8 cellular contexts compared by ENCODE assay signal in the genomic region with DNA sequence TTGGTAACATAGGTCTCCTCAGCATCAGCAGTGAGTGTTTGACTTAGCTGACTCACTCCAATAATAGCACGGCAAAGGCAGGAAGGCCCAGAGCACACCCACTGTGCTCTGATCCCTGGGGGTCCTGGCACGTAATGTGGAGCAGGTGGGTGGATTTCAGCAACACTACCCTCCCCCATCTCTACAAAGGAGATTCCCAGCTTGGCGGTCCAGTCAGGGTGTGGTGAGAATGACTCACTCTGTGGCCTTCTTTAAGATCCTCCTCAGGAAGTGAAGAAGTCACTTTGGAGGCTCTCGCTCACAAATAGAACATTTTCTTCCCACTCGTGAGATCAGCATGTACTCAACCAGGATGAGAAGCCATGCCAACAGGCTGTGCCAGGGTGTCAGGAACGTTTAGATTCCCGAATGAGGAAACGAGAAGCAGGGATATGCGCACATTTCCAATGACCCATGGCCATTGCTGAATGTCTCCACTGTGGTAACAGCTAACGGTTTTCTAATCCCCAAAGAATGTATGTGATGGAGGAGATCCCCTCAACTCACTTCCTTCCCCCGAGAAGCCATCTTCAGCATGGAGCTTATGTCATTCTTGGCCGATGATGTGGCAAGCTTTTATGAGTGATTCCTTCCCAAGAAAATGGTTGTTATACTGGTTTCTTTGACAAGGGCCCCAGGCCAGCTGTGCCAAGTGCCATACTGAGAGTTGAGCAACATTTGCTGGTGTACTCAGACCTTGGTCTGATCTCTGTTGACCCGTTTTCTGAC.
DNase-seq lines count a peak whose midpoint lies in the region; ATAC-seq and TF ChIP-seq lines count a peak whose summit lies in the region.

No MANE protein-coding gene starts in this region.

- no peak overlapping the region for H3K56ac ChIP-seq in mesendoderm (ENCODE audit: low read length)

- H3K27me3 ChIP-seq in BLaER1, result no peaks in the 10 kb centered on the region
- no peaks in the 10 kb centered on the region for H3K27me3 ChIP-seq in mesendoderm (ENCODE audit: insufficient read depth, low read length, poor library complexity)
- peaks cover 0 to 71% (median 0%) of the 10 kb centered on the region in 4 donors for H3K27me3 ChIP-seq in esophagus muscularis mucosa

- TF ChIP-seq CTCF in esophagus muscularis mucosa (IDR thresholded peaks at IDR 0.05) (no peak), endothelial cell (IDR thresholded peaks at IDR 0.05; ENCODE audit: unreplicated experiment) (no peak)

- intact Hi-C loops in esophagus muscularis mucosa (cut with DNase I), result no loop called here

- ATAC-seq in HG03571 (IDR thresholded peaks at IDR 0.05; ENCODE audit: unreplicated experiment), result no peak

- peaks cover 6% of the 10 kb centered on the region for H3K27me3 Mint-ChIP-seq in endothelial cell (ENCODE audit: unreplicated experiment)

- H3K9me3 Mint-ChIP-seq in endothelial cell (ENCODE audit: unreplicated experiment), result no peaks in the 10 kb centered on the region

- H3K4ac ChIP-seq in mesendoderm (ENCODE audit: low read depth, low read length), result no peak overlapping the region

- no peak overlapping the region for H2BK5ac ChIP-seq in mesendoderm (ENCODE audit: low read length)

- DNase-seq in NCI-H226 (peak; percentile 93), dermis blood vessel endothelial cell (peak; percentile 73), mesendoderm (peak; percentile 67), esophagus muscularis mucosa (ENCODE audit: extremely low spot score) (no peak), iPS-NIHi7 (ENCODE audit: extremely low spot score) (no peak), endothelial cell (ENCODE audit: low spot score) (no peak)

- no peaks in the 10 kb centered on the region for H3K79me1 ChIP-seq in mesendoderm (ENCODE audit: low read length)

- TF ChIP-seq EP300 in esophagus muscularis mucosa (IDR thresholded peaks at IDR 0.05), result no peak

- H3K36me3 Mint-ChIP-seq in endothelial cell (ENCODE audit: low read depth, unreplicated experiment), result no peaks in the 10 kb centered on the region

- H3K4me3 Mint-ChIP-seq in endothelial cell (ENCODE audit: unreplicated experiment), result no peak overlapping the region

- no peaks in the 10 kb centered on the region for H4K20me1 ChIP-seq in BLaER1

- H3K4me1 ChIP-seq in BLaER1, result peaks cover 17% of the 10 kb centered on the region
- H3K4me1 ChIP-seq in mesendoderm (ENCODE audit: control insufficient read depth, low read depth, low read length), result peaks cover 2% of the 10 kb centered on the region
- H3K4me1 ChIP-seq in esophagus muscularis mucosa, result no peaks in the 10 kb centered on the region

- no peak overlapping the region for H4K5ac ChIP-seq in mesendoderm (ENCODE audit: low read length)

- H3K4me3 ChIP-seq in BLaER1, result no peak overlapping the region
- no peak overlapping the region for H3K4me3 ChIP-seq in mesendoderm (ENCODE audit: low read length)
- no peak overlapping the region for H3K4me3 ChIP-seq in esophagus muscularis mucosa

- no peak overlapping the region for H3K18ac ChIP-seq in mesendoderm (ENCODE audit: low read length)

- H3K4me2 ChIP-seq in BLaER1 (peak overlapping the region; percentile 24; the same call in 1 of the 2 replicates), mesendoderm (ENCODE audit: low read length) (no peak overlapping the region)

- H2AK5ac ChIP-seq in mesendoderm (ENCODE audit: low read length), result no peak overlapping the region

- no peak overlapping the region for H3K9ac ChIP-seq in BLaER1
- H3K9ac ChIP-seq in mesendoderm (ENCODE audit: low read length), result no peak overlapping the region

- no peak overlapping the region for H2BK120ac ChIP-seq in mesendoderm (ENCODE audit: low read depth, low read length)

- H4K8ac ChIP-seq in mesendoderm (ENCODE audit: low read depth, low read length), result no peak overlapping the region

- TF ChIP-seq POLR2A in esophagus muscularis mucosa (IDR thresholded peaks at IDR 0.05; ENCODE audit: low read depth), result no peak

- no peak overlapping the region for H3K27ac ChIP-seq in BLaER1
- H3K27ac ChIP-seq in mesendoderm (ENCODE audit: low read depth, low read length), result no peak overlapping the region
- no peak overlapping the region for H3K27ac ChIP-seq in esophagus muscularis mucosa (replicated peaks in 1 of 4)

- no peak overlapping the region for H3K23ac ChIP-seq in mesendoderm (ENCODE audit: low read length)

- no peaks in the 10 kb centered on the region for H3K79me2 ChIP-seq in mesendoderm (ENCODE audit: control insufficient read depth, insufficient read depth, low read length)

- H3K36me3 ChIP-seq in BLaER1 (no peaks in the 10 kb centered on the region), mesendoderm (ENCODE audit: control insufficient read depth, insufficient read depth, low read length) (no peaks in the 10 kb centered on the region), esophagus muscularis mucosa (no peaks in the 10 kb centered on the region)

- H3K4me1 Mint-ChIP-seq in endothelial cell (ENCODE audit: unreplicated experiment), result peaks cover 41% of the 10 kb centered on the region

- no peak overlapping the region for H3K27ac Mint-ChIP-seq in endothelial cell (ENCODE audit: unreplicated experiment)

- WGBS in mesendoderm (ENCODE audit: extremely low coverage, insufficient coverage, low lambda C conversion rate), result no CpG with 5 or more reads among the region's 13 CpGs
- WGBS in esophagus muscularis mucosa, result 77% methylated on average over 12 of the region's 13 CpGs

- H2BK15ac ChIP-seq in mesendoderm (replicated peaks; ENCODE audit: low read depth), result no peak overlapping the region

- H3K9me3 ChIP-seq in BLaER1 (no peaks in the 10 kb centered on the region; the same call in 1 of the 2 replicates), esophagus muscularis mucosa (no peaks in the 10 kb centered on the region)

Comparison
In these comparisons a context has a peak if more than half of its experiments do, and no peak if none do; other contexts are left out.
1. DNase-seq: peak in NCI-H226 (single experiment), dermis blood vessel endothelial cell (single experiment) and mesendoderm (single experiment); none in esophagus muscularis mucosa (single experiment), iPS-NIHi7 (single experiment) and endothelial cell (single experiment).